28 cellular contexts compared by ENCODE assay signal in the genomic region with DNA sequence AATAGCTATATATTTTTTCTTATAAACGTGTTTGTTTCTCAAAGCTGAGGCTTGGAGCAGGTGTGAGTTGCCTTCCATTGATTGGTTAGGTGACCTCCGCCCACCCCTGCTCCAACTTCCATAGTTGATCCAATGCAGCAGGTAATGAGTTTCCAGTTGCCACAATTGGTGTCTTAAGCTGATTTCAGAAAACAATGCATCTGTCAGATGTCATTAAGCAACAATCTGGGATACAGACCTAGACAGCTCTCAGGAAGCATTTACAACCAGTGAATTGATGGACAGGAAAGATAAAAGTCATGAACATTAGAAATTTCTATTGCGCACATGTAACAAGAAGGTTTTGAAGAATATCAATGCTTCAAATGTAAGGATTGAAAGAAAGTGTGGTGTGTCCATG.
"Had no signal": no experiment of that assay in that cellular context is flagged by ENCODE, and none has a peak within 500 bp of the region (broad histone marks: within the 10 kb centered on the region; RNA-seq: fewer than 3 reads in every experiment).

No MANE protein-coding gene starts in this region.

- DNase-seq: colonic mucosa; dermis blood vessel endothelial cell; effector memory CD4-positive, alpha-beta T cell; gastrocnemius medialis; head of caudate nucleus; kidney; mucosa of descending colon; naive B cell; occipital lobe; ovary; posterior cingulate gyrus; psoas muscle; right cardiac atrium; sigmoid colon; stimulated activated CD4-positive, alpha-beta T cell treated with anti-CD3 and anti-CD28 coated beads, Interleukin-2, amount 100 ng/mL, for 24 hours; stimulated activated CD4-positive, alpha-beta T cell treated with anti-CD3 and anti-CD28 coated beads, Interleukin-4, amount 100 ng/mL, for 24 hours; stimulated activated naive CD8-positive, alpha-beta T cell treated with anti-CD3 and anti-CD28 coated beads, Interleukin-15, Interleukin-2, amounts not matched to agents 100 U/mL and 50 U/mL, for 24 hours; upper lobe of left lung; uterus had no signal

- H3K27me3 Mint-ChIP-seq: memory B cell; naive B cell; natural killer cell treated with Interleukin-12 subunit alpha and Interleukin-12 subunit beta and Interleukin-15 and Interleukin-18, amount 100 ng/mL, for 72 hours had no signal

- H3K36me3 Mint-ChIP-seq: memory B cell; mesothelial cell of epicardium; naive B cell; natural killer cell treated with Interleukin-12 subunit alpha and Interleukin-12 subunit beta and Interleukin-15 and Interleukin-18, amount 100 ng/mL, for 72 hours; stimulated activated effector memory CD8-positive, alpha-beta T cell treated with anti-CD3 and anti-CD28 coated beads, Interleukin-12 subunit alpha, Interleukin-12 subunit beta, amount 100 ng/mL, for 72 hours had no signal

- H3K4me3 ChIP-seq: colonic mucosa, gastrocnemius medialis, lung, mucosa of descending colon, ovary, psoas muscle, sigmoid colon, thoracic aorta, tibial nerve, upper lobe of left lung, uterus had no signal

- H3K9me3 ChIP-seq: colonic mucosa, gastrocnemius medialis, mucosa of descending colon, ovary, psoas muscle, sigmoid colon, thoracic aorta, tibial nerve, upper lobe of left lung, uterus had no signal

- H3K27me3 ChIP-seq: colonic mucosa, gastrocnemius medialis, ovary, sigmoid colon, tibial nerve, upper lobe of left lung, uterus had no signal

- H3K4me3 Mint-ChIP-seq: memory B cell; mesothelial cell of epicardium; naive B cell; natural killer cell treated with Interleukin-12 subunit alpha and Interleukin-12 subunit beta and Interleukin-15 and Interleukin-18, amount 100 ng/mL, for 72 hours; stimulated activated effector memory CD8-positive, alpha-beta T cell treated with anti-CD3 and anti-CD28 coated beads, Interleukin-12 subunit alpha, Interleukin-12 subunit beta, amount 100 ng/mL, for 72 hours had no signal

- H3K4me1 Mint-ChIP-seq: memory B cell; naive B cell; stimulated activated effector memory CD8-positive, alpha-beta T cell treated with anti-CD3 and anti-CD28 coated beads, Interleukin-12 subunit alpha, Interleukin-12 subunit beta, amount 100 ng/mL, for 72 hours had no signal

- FAIRE-seq: endometrium, kidney had no signal

- H3K4me1 ChIP-seq: colonic mucosa, gastrocnemius medialis, psoas muscle, sigmoid colon, uterus had no signal

- ATAC-seq: gastrocnemius medialis; left lobe of liver; mucosa of descending colon; natural killer cell treated with Interleukin-12 subunit alpha and Interleukin-12 subunit beta and Interleukin-15 and Interleukin-18, amount 100 ng/mL, for 72 hours; psoas muscle; right cardiac atrium; stimulated activated effector memory CD8-positive, alpha-beta T cell treated with anti-CD3 and anti-CD28 coated beads, Interleukin-12 subunit alpha, Interleukin-12 subunit beta, amount 100 ng/mL, for 72 hours; stimulated activated naive CD8-positive, alpha-beta T cell treated with anti-CD3 and anti-CD28 coated beads, Interleukin-15, Interleukin-2, amounts not matched to agents 100 U/mL and 50 U/mL, for 24 hours had no signal

- H3K27ac Mint-ChIP-seq: memory B cell; mesothelial cell of epicardium; naive B cell; natural killer cell treated with Interleukin-12 subunit alpha and Interleukin-12 subunit beta and Interleukin-15 and Interleukin-18, amount 100 ng/mL, for 72 hours; stimulated activated effector memory CD8-positive, alpha-beta T cell treated with anti-CD3 and anti-CD28 coated beads, Interleukin-12 subunit alpha, Interleukin-12 subunit beta, amount 100 ng/mL, for 72 hours had no signal

- H3K36me3 ChIP-seq: colonic mucosa, gastrocnemius medialis, ovary, sigmoid colon, thoracic aorta, upper lobe of left lung, uterus had no signal

- H3K9me3 Mint-ChIP-seq: mesothelial cell of epicardium had no signal

- H3K27ac ChIP-seq: colonic mucosa, gastrocnemius medialis, ovary, psoas muscle, sigmoid colon, thoracic aorta, tibial nerve, upper lobe of left lung, uterus had no signal
